In genomic region chr7:100611983-100612729, GRCh38 we compare ENCODE assay signal across 8 cellular contexts. TPM values are rescaled to one million over a fixed set of nuclear protein-coding genes. Genes with fewer than 3 reads are reported as not detected.
A peak's percentile ranks its signal among the peaks of the same experiment; 100 is the strongest.
DNase-seq lines count a peak whose midpoint lies in the region; ATAC-seq and TF ChIP-seq lines count a peak whose summit lies in the region.

TSS of gene MOSPD3 (plus strand) at chr7:100612540. CDS start at chr7:100612792, 252 bp downstream.

- no peaks in the 10 kb centered on the region for H3K36me3 ChIP-seq in suprapubic skin

- no peaks in the 10 kb centered on the region for H3K36me3 Mint-ChIP-seq in activated naive CD4-positive, alpha-beta T cell treated with anti-CD3 and anti-CD28 coated beads, Interleukin-2, amount 50 U/mL, for 24 hours

- no peaks in the 10 kb centered on the region for H3K27me3 Mint-ChIP-seq in activated naive CD4-positive, alpha-beta T cell treated with anti-CD3 and anti-CD28 coated beads, Interleukin-2, amount 50 U/mL, for 24 hours

- H3K27me3 ChIP-seq in suprapubic skin, result no peaks in the 10 kb centered on the region

- peak within 1 kb of the TSS; percentile 99 for H3K27ac Mint-ChIP-seq in activated naive CD4-positive, alpha-beta T cell treated with anti-CD3 and anti-CD28 coated beads, Interleukin-2, amount 50 U/mL, for 24 hours

- TF ChIP-seq EP300 in suprapubic skin (IDR thresholded peaks at IDR 0.05), result no peak

- H3K9me3 Mint-ChIP-seq in activated naive CD4-positive, alpha-beta T cell treated with anti-CD3 and anti-CD28 coated beads, Interleukin-2, amount 50 U/mL, for 24 hours, result no peaks in the 10 kb centered on the region

- H3K4me3 ChIP-seq in GM08714 (ENCODE audit: low read length), result peak within 1 kb of the TSS; percentile 75
- H3K4me3 ChIP-seq in suprapubic skin, result peak within 1 kb of the TSS; percentile 90

- H3K4me1 Mint-ChIP-seq in activated naive CD4-positive, alpha-beta T cell treated with anti-CD3 and anti-CD28 coated beads, Interleukin-2, amount 50 U/mL, for 24 hours, result peaks cover 24% of the 10 kb centered on the region

- H3K27ac ChIP-seq in suprapubic skin, result peak within 1 kb of the TSS; percentile 91

- H3K4me3 Mint-ChIP-seq in activated naive CD4-positive, alpha-beta T cell treated with anti-CD3 and anti-CD28 coated beads, Interleukin-2, amount 50 U/mL, for 24 hours, result peak within 1 kb of the TSS; percentile 99

- H3K4me1 ChIP-seq in suprapubic skin, result peaks cover 17% of the 10 kb centered on the region

- DNase-seq in NCI-H1092 (lab: John Stamatoyannopoulos, UW) (peak; percentile 100), germinal center (ENCODE audit: low spot score) (peak; percentile 99), non-pigmented ciliary epithelial cell (ENCODE audit: low read depth) (peak; percentile 99), suprapubic skin (ENCODE audit: low spot score in 2 of 2) (peak; percentile 99 to 100)

- 1% methylated on average over 41 of the region's 61 CpGs for WGBS in suprapubic skin

- peak in 1 of 2 donors; percentile 83 for TF ChIP-seq POLR2A in suprapubic skin (IDR thresholded peaks at IDR 0.05)

- peak; percentile 87 for ATAC-seq in HG02588 (IDR thresholded peaks at IDR 0.05; ENCODE audit: unreplicated experiment)
- ATAC-seq in SK-N-SH treated with all-trans-retinoic acid at 6 μM for 48 hours, result peak; percentile 96

- TF ChIP-seq CTCF in suprapubic skin (IDR thresholded peaks at IDR 0.05), result no peak

- H3K9me3 ChIP-seq in suprapubic skin, result no peaks in the 10 kb centered on the region

TF ChIP-seq in SK-N-SH treated with all-trans-retinoic acid at 6 μM for 48 hours, 23 proteins besides CTCF, POLR2A, EP300 and RAD21:
- TF ChIP-seq ZNF70 (CRISPR knock-in tag; IDR thresholded peaks at IDR 0.05) (no peak), CSRNP3 (CRISPR knock-in tag; IDR thresholded peaks at IDR 0.05) (no peak), ISL1 (CRISPR knock-in tag; IDR thresholded peaks at IDR 0.05) (no peak), POU6F1 (CRISPR knock-in tag; IDR thresholded peaks at IDR 0.05; ENCODE audit: borderline replicate concordance, low read depth) (no peak), TOX (CRISPR knock-in tag; IDR thresholded peaks at IDR 0.05; ENCODE audit: borderline replicate concordance) (no peak), RARB (CRISPR knock-in tag; IDR thresholded peaks at IDR 0.05) (no peak), PPARA (CRISPR knock-in tag; IDR thresholded peaks at IDR 0.05; ENCODE audit: borderline replicate concordance) (no peak), PATZ1 (CRISPR knock-in tag; IDR thresholded peaks at IDR 0.05; ENCODE audit: borderline replicate concordance) (no peak), CREB5 (CRISPR knock-in tag; IDR thresholded peaks at IDR 0.05; ENCODE audit: low read depth) (no peak), ESRRG (CRISPR knock-in tag; IDR thresholded peaks at IDR 0.05) (no peak), TSHZ2 (CRISPR knock-in tag; IDR thresholded peaks at IDR 0.05) (no peak)

RNA-seq across cellular contexts. Expression of gene MOSPD3, which starts in this region (rescaled TPM):
- total RNA-seq in suprapubic skin, result 10 to 100 TPM; 18.0 to 35.5 (median 28.5) TPM

Comparison
In these comparisons a context has a peak if more than half of its experiments do, and no peak if none do; other contexts are left out.
1. Peak in every context shown above with its lines: DNase-seq, ATAC-seq, H3K4me3 ChIP-seq and H3K27ac ChIP-seq.